19 cellular contexts compared by ENCODE assay signal in the genomic region with DNA sequence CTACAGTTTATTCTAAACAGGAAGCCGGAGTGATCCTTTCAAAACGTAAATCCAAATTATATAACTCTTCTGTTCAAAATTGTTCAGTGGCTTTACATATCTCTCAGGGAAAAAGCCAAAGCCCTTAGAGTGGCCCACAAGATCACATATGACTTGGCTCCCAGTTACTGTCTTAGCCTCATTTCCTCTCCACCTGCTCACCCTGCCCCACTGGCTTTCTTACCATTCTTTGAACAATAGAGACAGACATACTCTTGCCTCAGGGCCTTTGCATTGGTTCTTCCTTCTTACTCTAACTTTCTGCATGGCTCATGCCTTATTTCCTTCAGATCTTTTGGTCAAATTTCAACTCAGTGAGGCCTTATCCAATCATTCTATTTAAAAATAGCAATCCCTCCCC. TPM values are rescaled to one million over a fixed set of nuclear protein-coding genes. Genes with fewer than 3 reads are reported as not detected.
DNase-seq lines count a peak whose midpoint lies in the region; ATAC-seq and TF ChIP-seq lines count a peak whose summit lies in the region.
"Had no signal": no experiment of that assay in that cellular context is flagged by ENCODE, and none has a peak within 500 bp of the region (broad histone marks: within the 10 kb centered on the region; RNA-seq: fewer than 3 reads in every experiment).

No MANE protein-coding gene starts in this region.

- H2AFZ ChIP-seq in osteoblast (ENCODE audit: low read length) = no peak overlapping the region

- no peaks in the 10 kb centered on the region for H3K36me3 ChIP-seq in esophagus squamous epithelium
- H3K36me3 ChIP-seq in osteoblast (ENCODE audit: insufficient read depth, low read length) = no peaks in the 10 kb centered on the region
- no peaks in the 10 kb centered on the region for H3K36me3 ChIP-seq in gastroesophageal sphincter
- H3K36me3 ChIP-seq: HAP-1, stomach had no signal

- H4K20me1 ChIP-seq in osteoblast (ENCODE audit: insufficient read depth, low read length) = peaks cover 2% of the 10 kb centered on the region

- peaks cover 69% of the 10 kb centered on the region for H3K4me1 Mint-ChIP-seq in T-helper 17 cell

- no peak overlapping the region for H3K4me2 ChIP-seq in osteoblast (ENCODE audit: insufficient read depth, low read length)

- H3K27ac Mint-ChIP-seq in T-helper 17 cell = peak overlapping the region; percentile 91

- no peaks in the 10 kb centered on the region for H3K27me3 ChIP-seq in esophagus squamous epithelium
- no peaks in the 10 kb centered on the region for H3K27me3 ChIP-seq in osteoblast (ENCODE audit: insufficient read depth, low read length)
- H3K27me3 ChIP-seq in gastroesophageal sphincter = no peaks in the 10 kb centered on the region
- H3K27me3 ChIP-seq: stomach had no signal

- H3K27ac ChIP-seq in esophagus squamous epithelium = peak overlapping the region; percentile 12 to 42 (median 32)
- no peak overlapping the region for H3K27ac ChIP-seq in caudate nucleus (ENCODE audit: low read depth, low read length)
- H3K27ac ChIP-seq in osteoblast (ENCODE audit: low read depth, low read length) = no peak overlapping the region
- H3K27ac ChIP-seq in gastroesophageal sphincter = no peak overlapping the region
- H3K27ac ChIP-seq: stomach had no signal

- peak overlapping the region; percentile 9 for H3K4me3 Mint-ChIP-seq in T-helper 17 cell

- H3K36me3 Mint-ChIP-seq in T-helper 17 cell (ENCODE audit: low read depth) = peaks cover 6% of the 10 kb centered on the region

- no peak for TF ChIP-seq POLR2A in esophagus squamous epithelium (IDR thresholded peaks at IDR 0.05)
- TF ChIP-seq POLR2A in gastroesophageal sphincter (IDR thresholded peaks at IDR 0.05) = no peak

- TF ChIP-seq CTCF in esophagus squamous epithelium (IDR thresholded peaks at IDR 0.05) (no peak), osteoblast (IDR thresholded peaks at IDR 0.05; ENCODE audit: extremely low read depth, low read depth, low read length) (no peak), gastroesophageal sphincter (IDR thresholded peaks at IDR 0.05) (no peak)

- ATAC-seq in T-helper 17 cell = no peak
- ATAC-seq in gastroesophageal sphincter = no peak
- ATAC-seq in HG03521 (IDR thresholded peaks at IDR 0.05; ENCODE audit: unreplicated experiment) = no peak
- ATAC-seq: Panc1 had no signal

- H3K4me1 ChIP-seq in esophagus squamous epithelium (peaks cover 32 to 73% (median 41%) of the 10 kb centered on the region in 3 donors), osteoblast (ENCODE audit: insufficient read depth, low read length) (peaks cover 22% of the 10 kb centered on the region), gastroesophageal sphincter (peaks cover 16 to 58% (median 27%) of the 10 kb centered on the region in 3 donors)
- H3K4me1 ChIP-seq: HAP-1 had no signal

- H3K9me3 ChIP-seq in T-helper 17 cell (ENCODE audit: control insufficient read depth, low read length, poor library complexity, severe bottlenecking) (no peaks in the 10 kb centered on the region), esophagus squamous epithelium (no peaks in the 10 kb centered on the region), osteoblast (ENCODE audit: low read depth, low read length) (no peaks in the 10 kb centered on the region), gastroesophageal sphincter (no peaks in the 10 kb centered on the region)
- H3K9me3 ChIP-seq: HAP-1, stomach had no signal

- peak; percentile 5 for DNase-seq in stimulated activated CD4-positive, alpha-beta T cell treated with anti-CD3 and anti-CD28 coated beads, Interleukin-1b, Interleukin-23, amount 100 ng/mL, for 48 hours
- DNase-seq in stimulated activated CD4-positive, alpha-beta T cell treated with anti-CD3 and anti-CD28 coated beads, Interleukin-12 subunit alpha, Interleukin-12 subunit beta, amount 100 ng/mL, for 4 hours = no peak
- DNase-seq in T-helper 17 cell = no peak
- no peak for DNase-seq in esophagus squamous epithelium (lab: John Stamatoyannopoulos, UW)
- DNase-seq in caudate nucleus (lab: John Stamatoyannopoulos, UW) = no peak
- no peak for DNase-seq in osteoblast (ENCODE audit: insufficient read length, low spot score, missing footprints)
- DNase-seq: activated effector memory CD4-positive, alpha-beta T cell treated with anti-CD3 and anti-CD28 coated beads, Interleukin-2, amount 50 U/mL, for 16 hours; effector CD8-positive, alpha-beta T cell; KBM-7; mesendoderm; NCI-H1694; NCI-H510A; occipital lobe; stomach had no signal

- 29 to 55% methylated on average over 2 of the region's 2 CpGs for WGBS in esophagus squamous epithelium, 2 donors
- WGBS in gastroesophageal sphincter (ENCODE audit: low coverage in 1 of 2), 2 donors = 61 to 75% methylated on average over 2 of the region's 2 CpGs

- intact Hi-C loops in esophagus squamous epithelium (cut with DNase I) = no loop called here

- H3K27me3 Mint-ChIP-seq in T-helper 17 cell = no peaks in the 10 kb centered on the region

- TF ChIP-seq EP300 in gastroesophageal sphincter (IDR thresholded peaks at IDR 0.05) = no peak

- H3K4me3 ChIP-seq in esophagus squamous epithelium (no peak overlapping the region), osteoblast (ENCODE audit: insufficient read depth, low read length) (no peak overlapping the region), gastroesophageal sphincter (no peak overlapping the region)
- H3K4me3 ChIP-seq: HAP-1, skin epidermis, stomach had no signal

- peaks cover 42% of the 10 kb centered on the region for H3K79me2 ChIP-seq in osteoblast (ENCODE audit: insufficient read depth, low read length)

RNA-seq across cellular contexts. Expression of gene STIM1, which starts 52.1 kb away (rescaled TPM):
- total RNA-seq in T-helper 17 cell (100 to 1,000 TPM; 115 to 125 TPM), esophagus squamous epithelium (100 to 1,000 TPM in 1 of 4 donors, 10 to 100 TPM in 3; 50.1 to 112 (median 63.3) TPM), osteoblast (57.5 and 57.9 TPM in 2 replicates), gastroesophageal sphincter (100 to 1,000 TPM in 1 of 4 donors, 10 to 100 TPM in 3; 42.4 to 114 (median 72.8) TPM)

Comparison
In these comparisons a context has a peak if more than half of its experiments do, and no peak if none do; other contexts are left out.
1. H3K27ac ChIP-seq: peak in esophagus squamous epithelium (4 of 4); none in caudate nucleus (single experiment), osteoblast (single experiment) and gastroesophageal sphincter (0 of 4).